Comparison of ENCODE assay signal across 7 cellular contexts in genomic region chr5:147483961-147484707, GRCh38. TPM values are rescaled to one million over a fixed set of nuclear protein-coding genes. Genes with fewer than 3 reads are reported as not detected.
DNase-seq lines count a peak whose midpoint lies in the region; ATAC-seq and TF ChIP-seq lines count a peak whose summit lies in the region.

No MANE protein-coding gene starts in this region.

- H3K4me1 ChIP-seq in iPS-20b (ENCODE audit: insufficient read depth, low read length), result peaks cover 51% of the 10 kb centered on the region
- H3K4me1 ChIP-seq in suprapubic skin, result peaks cover 45% of the 10 kb centered on the region

- WGBS in suprapubic skin, result 7% methylated on average over 5 of the region's 5 CpGs

- H3K27ac ChIP-seq in WERI-Rb-1 (peak overlapping the region; percentile 88), iPS-20b (ENCODE audit: low read length) (no peak overlapping the region), suprapubic skin (peak overlapping the region; percentile 88)

- TF ChIP-seq POLR2A in suprapubic skin (IDR thresholded peaks at IDR 0.05), result peak in 1 of 2 donors; percentile 47

- no peak for TF ChIP-seq CTCF in WERI-Rb-1 (IDR thresholded peaks at IDR 0.05; ENCODE audit: low read depth, low read length)
- no peak for TF ChIP-seq CTCF in suprapubic skin (IDR thresholded peaks at IDR 0.05)

- peak; percentile 89 for DNase-seq in NCI-H1092 (lab: John Stamatoyannopoulos, UW)
- peak; percentile 87 for DNase-seq in WERI-Rb-1
- DNase-seq in suprapubic skin (ENCODE audit: low spot score in 2 of 2), result peak; percentile 90 to 91
- no peak for DNase-seq in effector CD8-positive, alpha-beta T cell (lab: John Stamatoyannopoulos, UW)
- no peak for DNase-seq in activated gamma-delta T cell treated with Interleukin-2 at 50 U/mL for 16 hours

- no peak for ATAC-seq in HG03139 (IDR thresholded peaks at IDR 0.05; ENCODE audit: unreplicated experiment)

- H3K4me3 ChIP-seq in WERI-Rb-1 (ENCODE audit: low read depth, low read length) (peak overlapping the region; percentile 11), iPS-20b (ENCODE audit: low read length) (no peak overlapping the region), suprapubic skin (no peak overlapping the region)

- H3K9ac ChIP-seq in iPS-20b (ENCODE audit: low read depth, low read length), result 0 out of 2 replicates have a peak overlapping the region, but pooled peaks have one; percentile 31

- H3K9me3 ChIP-seq in WERI-Rb-1 (ENCODE audit: severe bottlenecking) (peaks cover 2% of the 10 kb centered on the region), iPS-20b (ENCODE audit: insufficient read depth, low read depth, low read length) (no peaks in the 10 kb centered on the region), suprapubic skin (no peaks in the 10 kb centered on the region)

- H3K36me3 ChIP-seq in WERI-Rb-1, result peaks cover 4% of the 10 kb centered on the region
- no peaks in the 10 kb centered on the region for H3K36me3 ChIP-seq in iPS-20b (ENCODE audit: insufficient read depth, low read depth, low read length)
- no peaks in the 10 kb centered on the region for H3K36me3 ChIP-seq in suprapubic skin

- TF ChIP-seq EP300 in suprapubic skin (IDR thresholded peaks at IDR 0.05), result no peak

- H3K27me3 ChIP-seq in WERI-Rb-1 (ENCODE audit: insufficient read depth, low read depth, severe bottlenecking) (no peaks in the 10 kb centered on the region), iPS-20b (ENCODE audit: insufficient read depth, low read length) (no peaks in the 10 kb centered on the region), suprapubic skin (no peaks in the 10 kb centered on the region)

RNA-seq across cellular contexts. Expression of gene DPYSL3, which starts 25.7 kb away (rescaled TPM):
- 10 to 100 TPM; 12.0 to 22.2 (median 16.6) TPM for total RNA-seq in suprapubic skin

Comparison
In these comparisons a context has a peak if more than half of its experiments do, and no peak if none do; other contexts are left out.
1. DNase-seq: peak in NCI-H1092 (single experiment), WERI-Rb-1 (single experiment) and suprapubic skin (2 of 2); none in effector CD8-positive, alpha-beta T cell (single experiment) and activated gamma-delta T cell treated with Interleukin-2 at 50 U/mL for 16 hours (single experiment).